ENCODE assay signal across 2 cellular contexts in the genomic region with DNA sequence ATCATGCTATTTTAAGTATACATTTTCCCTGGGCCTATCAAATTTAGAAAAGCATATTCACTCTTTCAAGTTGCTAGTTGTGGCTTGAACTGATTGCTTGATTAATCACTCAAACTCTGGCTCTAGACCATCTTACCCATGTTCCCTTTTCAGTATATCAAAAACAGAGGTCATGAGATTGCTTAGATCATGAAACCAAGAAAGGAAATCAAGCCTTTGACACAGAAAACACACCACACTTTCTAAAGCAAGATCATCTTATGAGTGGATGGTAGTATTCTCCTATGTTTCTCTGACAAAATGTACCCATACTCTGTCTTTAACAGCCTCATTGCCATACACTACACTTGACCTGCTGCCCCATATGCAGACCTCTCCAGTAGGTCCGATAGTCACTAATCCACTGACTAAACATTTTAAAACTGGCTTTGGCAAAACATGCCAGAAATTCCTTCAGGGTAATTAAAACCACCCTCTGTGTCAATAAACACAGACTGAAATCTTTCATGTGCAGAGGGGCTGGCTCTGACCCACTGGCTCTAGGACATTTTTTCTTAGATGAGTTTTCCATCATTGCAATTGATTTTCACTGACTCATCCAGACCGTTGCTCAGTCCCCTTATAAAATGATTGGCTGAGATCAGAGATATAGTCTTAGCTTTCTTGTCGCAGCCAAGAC.
TF ChIP-seq lines count a peak whose summit lies in the region.

No MANE protein-coding gene starts in this region.

TF ChIP-seq in HCT116, 20 proteins besides CTCF, POLR2A, EP300 and RAD21 (continued from another document):
- TF ChIP-seq, protein P1, sequence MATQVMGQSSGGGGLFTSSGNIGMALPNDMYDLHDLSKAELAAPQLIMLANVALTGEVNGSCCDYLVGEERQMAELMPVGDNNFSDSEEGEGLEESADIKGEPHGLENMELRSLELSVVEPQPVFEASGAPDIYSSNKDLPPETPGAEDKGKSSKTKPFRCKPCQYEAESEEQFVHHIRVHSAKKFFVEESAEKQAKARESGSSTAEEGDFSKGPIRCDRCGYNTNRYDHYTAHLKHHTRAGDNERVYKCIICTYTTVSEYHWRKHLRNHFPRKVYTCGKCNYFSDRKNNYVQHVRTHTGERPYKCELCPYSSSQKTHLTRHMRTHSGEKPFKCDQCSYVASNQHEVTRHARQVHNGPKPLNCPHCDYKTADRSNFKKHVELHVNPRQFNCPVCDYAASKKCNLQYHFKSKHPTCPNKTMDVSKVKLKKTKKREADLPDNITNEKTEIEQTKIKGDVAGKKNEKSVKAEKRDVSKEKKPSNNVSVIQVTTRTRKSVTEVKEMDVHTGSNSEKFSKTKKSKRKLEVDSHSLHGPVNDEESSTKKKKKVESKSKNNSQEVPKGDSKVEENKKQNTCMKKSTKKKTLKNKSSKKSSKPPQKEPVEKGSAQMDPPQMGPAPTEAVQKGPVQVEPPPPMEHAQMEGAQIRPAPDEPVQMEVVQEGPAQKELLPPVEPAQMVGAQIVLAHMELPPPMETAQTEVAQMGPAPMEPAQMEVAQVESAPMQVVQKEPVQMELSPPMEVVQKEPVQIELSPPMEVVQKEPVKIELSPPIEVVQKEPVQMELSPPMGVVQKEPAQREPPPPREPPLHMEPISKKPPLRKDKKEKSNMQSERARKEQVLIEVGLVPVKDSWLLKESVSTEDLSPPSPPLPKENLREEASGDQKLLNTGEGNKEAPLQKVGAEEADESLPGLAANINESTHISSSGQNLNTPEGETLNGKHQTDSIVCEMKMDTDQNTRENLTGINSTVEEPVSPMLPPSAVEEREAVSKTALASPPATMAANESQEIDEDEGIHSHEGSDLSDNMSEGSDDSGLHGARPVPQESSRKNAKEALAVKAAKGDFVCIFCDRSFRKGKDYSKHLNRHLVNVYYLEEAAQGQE (IDR thresholded peaks at IDR 0.05; ENCODE audit: low read depth) = no peak
- TF ChIP-seq SRF (IDR thresholded peaks at IDR 0.05; ENCODE audit: low read depth) (no peak), EZH2phosphoT487 (IDR thresholded peaks at IDR 0.05; ENCODE audit: borderline replicate concordance) (no peak)
- TF ChIP-seq, protein P2, sequence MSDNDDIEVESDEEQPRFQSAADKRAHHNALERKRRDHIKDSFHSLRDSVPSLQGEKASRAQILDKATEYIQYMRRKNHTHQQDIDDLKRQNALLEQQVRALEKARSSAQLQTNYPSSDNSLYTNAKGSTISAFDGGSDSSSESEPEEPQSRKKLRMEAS (IDR thresholded peaks at IDR 0.05) = no peak

TF ChIP-seq in WTC11, 78 proteins besides CTCF, POLR2A, EP300 and RAD21 (continued from another document):
- TF ChIP-seq, protein P3, sequence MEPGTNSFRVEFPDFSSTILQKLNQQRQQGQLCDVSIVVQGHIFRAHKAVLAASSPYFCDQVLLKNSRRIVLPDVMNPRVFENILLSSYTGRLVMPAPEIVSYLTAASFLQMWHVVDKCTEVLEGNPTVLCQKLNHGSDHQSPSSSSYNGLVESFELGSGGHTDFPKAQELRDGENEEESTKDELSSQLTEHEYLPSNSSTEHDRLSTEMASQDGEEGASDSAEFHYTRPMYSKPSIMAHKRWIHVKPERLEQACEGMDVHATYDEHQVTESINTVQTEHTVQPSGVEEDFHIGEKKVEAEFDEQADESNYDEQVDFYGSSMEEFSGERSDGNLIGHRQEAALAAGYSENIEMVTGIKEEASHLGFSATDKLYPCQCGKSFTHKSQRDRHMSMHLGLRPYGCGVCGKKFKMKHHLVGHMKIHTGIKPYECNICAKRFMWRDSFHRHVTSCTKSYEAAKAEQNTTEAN (CRISPR knock-in tag; IDR thresholded peaks at IDR 0.05) = no peak
- TF ChIP-seq ESRRA (CRISPR knock-in tag; IDR thresholded peaks at IDR 0.05; ENCODE audit: borderline replicate concordance) (no peak), ETV6 (CRISPR knock-in tag; IDR thresholded peaks at IDR 0.05) (no peak), RORB (CRISPR knock-in tag; IDR thresholded peaks at IDR 0.05) (no peak), FOXP4 (CRISPR knock-in tag; IDR thresholded peaks at IDR 0.05) (no peak)
- TF ChIP-seq, protein P2 (CRISPR knock-in tag; IDR thresholded peaks at IDR 0.05) = no peak
- TF ChIP-seq, protein P4, sequence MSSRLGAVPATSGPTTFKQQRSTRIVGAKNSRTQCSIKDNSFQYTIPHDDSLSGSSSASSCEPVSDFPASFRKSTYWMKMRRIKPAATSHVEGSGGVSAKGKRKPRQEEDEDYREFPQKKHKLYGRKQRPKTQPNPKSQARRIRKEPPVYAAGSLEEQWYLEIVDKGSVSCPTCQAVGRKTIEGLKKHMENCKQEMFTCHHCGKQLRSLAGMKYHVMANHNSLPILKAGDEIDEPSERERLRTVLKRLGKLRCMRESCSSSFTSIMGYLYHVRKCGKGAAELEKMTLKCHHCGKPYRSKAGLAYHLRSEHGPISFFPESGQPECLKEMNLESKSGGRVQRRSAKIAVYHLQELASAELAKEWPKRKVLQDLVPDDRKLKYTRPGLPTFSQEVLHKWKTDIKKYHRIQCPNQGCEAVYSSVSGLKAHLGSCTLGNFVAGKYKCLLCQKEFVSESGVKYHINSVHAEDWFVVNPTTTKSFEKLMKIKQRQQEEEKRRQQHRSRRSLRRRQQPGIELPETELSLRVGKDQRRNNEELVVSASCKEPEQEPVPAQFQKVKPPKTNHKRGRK (CRISPR knock-in tag; IDR thresholded peaks at IDR 0.05; ENCODE audit: borderline replicate concordance) = no peak
- TF ChIP-seq, protein P5, sequence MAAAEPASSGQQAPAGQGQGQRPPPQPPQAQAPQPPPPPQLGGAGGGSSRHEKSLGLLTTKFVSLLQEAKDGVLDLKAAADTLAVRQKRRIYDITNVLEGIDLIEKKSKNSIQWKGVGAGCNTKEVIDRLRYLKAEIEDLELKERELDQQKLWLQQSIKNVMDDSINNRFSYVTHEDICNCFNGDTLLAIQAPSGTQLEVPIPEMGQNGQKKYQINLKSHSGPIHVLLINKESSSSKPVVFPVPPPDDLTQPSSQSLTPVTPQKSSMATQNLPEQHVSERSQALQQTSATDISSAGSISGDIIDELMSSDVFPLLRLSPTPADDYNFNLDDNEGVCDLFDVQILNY (CRISPR knock-in tag; IDR thresholded peaks at IDR 0.05) = no peak
